ENCODE assay signal across 8 cellular contexts in genomic region chr12:133037207-133038005, GRCh38. TPM values are rescaled to one million over a fixed set of nuclear protein-coding genes. Genes with fewer than 3 reads are reported as not detected.
DNase-seq lines count a peak whose midpoint lies in the region; ATAC-seq, FAIRE-seq and TF ChIP-seq lines count a peak whose summit lies in the region.

Gene ZNF84 (plus strand): TSS chr12:133037509. CDS start chr12:133041468, 3,959 bp downstream.

- no peaks in the 10 kb centered on the region for H3K4me1 ChIP-seq in BE2C

- peak; percentile 96 for DNase-seq in BE2C
- DNase-seq in GM19240 (ENCODE audit: insufficient read length, low spot score) = peak; percentile 81
- DNase-seq in NCI-H526 (lab: John Stamatoyannopoulos, UW) = peak; percentile 97 to 99
- DNase-seq in activated CD4-positive, alpha-beta T cell treated with anti-CD3 and anti-CD28 coated beads for 48 hours = peak; percentile 98
- DNase-seq in kidney glomerular epithelial cell (lab: John Stamatoyannopoulos, UW) = peak; percentile 95
- DNase-seq in stimulated activated CD4-positive, alpha-beta T cell treated with anti-CD3 and anti-CD28 coated beads, Interleukin-1b, Interleukin-23, amount 100 ng/mL, for 1 hour (ENCODE audit: low read depth in 2 of 2) = peak; percentile 90 to 94

- no peaks in the 10 kb centered on the region for H3K27me3 ChIP-seq in BE2C

- peak within 1 kb of the TSS; percentile 64 for H3K4me3 ChIP-seq in BE2C (ENCODE audit: low read depth, low read length)

- H3K9me3 ChIP-seq in BE2C = peaks cover 3% of the 10 kb centered on the region; the same call in 1 of the 2 replicates

- ATAC-seq in HG03460 (IDR thresholded peaks at IDR 0.05; ENCODE audit: unreplicated experiment) = peak; percentile 93

- FAIRE-seq in colon (lab: Jason Lieb, UNC) = peak; percentile 49

- H3K36me3 ChIP-seq in BE2C = peaks cover 25% of the 10 kb centered on the region

- no peak for TF ChIP-seq CTCF in BE2C (IDR thresholded peaks at IDR 0.05; ENCODE audit: low read depth, low read length)

RNA-seq across cellular contexts. Expression of gene ZNF84, which starts in this region (rescaled TPM):
- polyA plus RNA-seq in BE2C (2012; ENCODE audit: insufficient read depth, insufficient read length, low read depth) = 27.8 TPM

Comparison
In these comparisons a context has a peak if more than half of its experiments do, and no peak if none do; other contexts are left out.
1. Peak in every context shown above with its lines: DNase-seq, ATAC-seq and H3K4me3 ChIP-seq.